Comparison of ENCODE assay signal across 1 cellular context in genomic region chr17:81582341-81582740, GRCh38.
TF ChIP-seq lines count a peak whose summit lies in the region.

No MANE protein-coding gene starts in this region.

TF ChIP-seq in endothelial cell of umbilical vein, 7 proteins besides CTCF, POLR2A, EP300 and RAD21:
- TF ChIP-seq MYC (IDR thresholded peaks at IDR 0.05; ENCODE audit: low read depth, low read length) (no peak), GATA2 (IDR thresholded peaks at IDR 0.05; ENCODE audit: insufficient read depth, insufficient read length, low read depth, low read length) (no peak)
